ENCODE assay signal across 7 cellular contexts in genomic region chr19:46731007-46731501, GRCh38. TPM values are rescaled to one million over a fixed set of nuclear protein-coding genes. Genes with fewer than 3 reads are reported as not detected.
A peak's percentile ranks its signal among the peaks of the same experiment; 100 is the strongest.
DNase-seq lines count a peak whose midpoint lies in the region; ATAC-seq and TF ChIP-seq lines count a peak whose summit lies in the region.

No MANE protein-coding gene starts in this region.

- H3K9me3 ChIP-seq in H9 (ENCODE audit: control insufficient read depth, low read depth, low read length), result no peaks in the 10 kb centered on the region

- no peaks in the 10 kb centered on the region for H3K4me1 ChIP-seq in H9 (ENCODE audit: insufficient read depth, low read length)

- no peak overlapping the region for H2AK5ac ChIP-seq in H9 (ENCODE audit: insufficient read length, low read length)

- H2BK12ac ChIP-seq in H9 (ENCODE audit: insufficient read length, low read depth, low read length), result no peak overlapping the region

- no peak overlapping the region for H3K4ac ChIP-seq in H9 (ENCODE audit: low read depth, low read length)

- peak overlapping the region in 2 of 3 experiments; percentile 61 to 93; a peak in 5 of 7 replicates for H3K27ac Mint-ChIP-seq in H9
- H3K27ac Mint-ChIP-seq in stimulated activated naive CD8-positive, alpha-beta T cell treated with anti-CD3 and anti-CD28 coated beads, Interleukin-15, amount 100 ng/mL, for 72 hours, result peak overlapping the region in 1 of 2 donors; percentile 75

- no peak overlapping the region for H2BK120ac ChIP-seq in H9 (ENCODE audit: low read depth, low read length, poor library complexity, severe bottlenecking)

- H2BK20ac ChIP-seq in H9 (ENCODE audit: low read depth, low read length, poor library complexity, severe bottlenecking), result no peak overlapping the region

- H3K27ac ChIP-seq in H9 (ENCODE audit: insufficient read length, low read depth, low read length), result no peak overlapping the region

- no peak overlapping the region for H2AFZ ChIP-seq in H9 (ENCODE audit: low read length)

- no peak overlapping the region for H3K56ac ChIP-seq in H9 (ENCODE audit: insufficient read length, low read depth, low read length)

- no peak for TF ChIP-seq CTCF in H9 (conservative IDR thresholded peaks at IDR 0.05)
- no peak for TF ChIP-seq CTCF in fibroblast of mammary gland (conservative IDR thresholded peaks at IDR 0.05; ENCODE audit: control insufficient read depth, insufficient read depth, low read depth, low read length)

- no peak overlapping the region for H3K18ac ChIP-seq in H9 (ENCODE audit: insufficient read length, low read depth, low read length)

- H4K5ac ChIP-seq in H9 (ENCODE audit: insufficient read length, low read depth, low read length), result no peak overlapping the region

- ATAC-seq in GM18511 (IDR thresholded peaks at IDR 0.05; ENCODE audit: unreplicated experiment) (no peak), HG03108 (IDR thresholded peaks at IDR 0.05; ENCODE audit: unreplicated experiment) (no peak)
- no peak for ATAC-seq in stimulated activated naive CD8-positive, alpha-beta T cell treated with anti-CD3 and anti-CD28 coated beads, Interleukin-15, amount 100 ng/mL, for 72 hours

- WGBS in H9 (ENCODE audit: extremely low coverage, insufficient read length, low lambda C conversion rate), result no CpG with 5 or more reads among the region's 14 CpGs

- H3K4me1 Mint-ChIP-seq in H9, result peaks cover 12 to 22% of the 10 kb centered on the region in 2 experiments
- peaks cover 54% of the 10 kb centered on the region for H3K4me1 Mint-ChIP-seq in stimulated activated naive CD8-positive, alpha-beta T cell treated with anti-CD3 and anti-CD28 coated beads, Interleukin-15, amount 100 ng/mL, for 72 hours

- H4K91ac ChIP-seq in H9 (ENCODE audit: insufficient read length, low read depth, low read length), result no peak overlapping the region

- H4K20me1 ChIP-seq in H9 (ENCODE audit: control insufficient read depth, insufficient read depth, insufficient read length), result peaks cover 4% of the 10 kb centered on the region

- H3K79me1 ChIP-seq in H9 (ENCODE audit: insufficient read depth, low read depth, low read length, poor library complexity, severe bottlenecking), result no peaks in the 10 kb centered on the region

- H4K8ac ChIP-seq in H9 (replicated peaks; ENCODE audit: insufficient read length, low read depth, low read length), result no peak overlapping the region

- no peak overlapping the region for H3K9ac ChIP-seq in H9 (ENCODE audit: extremely low read depth, insufficient read length, low read length)

- no peak for DNase-seq in H9
- peak; percentile 54 for DNase-seq in SW480 (ENCODE audit: low spot score)
- DNase-seq in fibroblast of mammary gland (ENCODE audit: low read depth), result peak; percentile 93
- DNase-seq in smooth muscle cell of the brain vasculature (ENCODE audit: low read depth, low spot score), result peak; percentile 70
- DNase-seq in stimulated activated naive CD8-positive, alpha-beta T cell treated with anti-CD3 and anti-CD28 coated beads, Interleukin-15, amount 100 ng/mL, for 72 hours, result no peak

- no peak overlapping the region for H3K14ac ChIP-seq in H9 (ENCODE audit: insufficient read depth, low read length)

- H2BK15ac ChIP-seq in H9 (ENCODE audit: low read depth, low read length), result no peak overlapping the region

- H3K4me2 ChIP-seq in H9 (ENCODE audit: insufficient read depth, insufficient read length, low read length), result no peak overlapping the region

- peaks cover 42 to 86% (median 83%) of the 10 kb centered on the region in 3 experiments for H3K36me3 Mint-ChIP-seq in H9 (ENCODE audit: insufficient read depth in 1 of 3, low read depth in 3 of 3)

- no peaks in the 10 kb centered on the region for H3K27me3 ChIP-seq in H9 (ENCODE audit: insufficient read depth, low read length)

- H3K4me3 Mint-ChIP-seq in H9, result peak overlapping the region in 1 of 2 experiments; percentile 28; a peak in 2 of 5 replicates
- no peak overlapping the region for H3K4me3 Mint-ChIP-seq in stimulated activated naive CD8-positive, alpha-beta T cell treated with anti-CD3 and anti-CD28 coated beads, Interleukin-15, amount 100 ng/mL, for 72 hours

- no peak overlapping the region for H3T11ph ChIP-seq in H9 (ENCODE audit: low read length)

- H2BK5ac ChIP-seq in H9 (ENCODE audit: insufficient read length, low read length), result no peak overlapping the region

- no peak overlapping the region for H3K4me3 ChIP-seq in fibroblast of mammary gland (ENCODE audit: control insufficient read depth, low read depth, low read length)

- no peaks in the 10 kb centered on the region for H3K23me2 ChIP-seq in H9 (ENCODE audit: insufficient read length, low read depth, low read length, poor library complexity, severe bottlenecking)

- H3K9me3 Mint-ChIP-seq in H9, result no peaks in the 10 kb centered on the region
- no peaks in the 10 kb centered on the region for H3K9me3 Mint-ChIP-seq in stimulated activated naive CD8-positive, alpha-beta T cell treated with anti-CD3 and anti-CD28 coated beads, Interleukin-15, amount 100 ng/mL, for 72 hours

- H3K23ac ChIP-seq in H9 (ENCODE audit: insufficient read length, low read depth, low read length), result no peak overlapping the region

- no peaks in the 10 kb centered on the region; the same call in 1 of the 2 replicates for H3K79me2 ChIP-seq in H9 (ENCODE audit: insufficient read depth, low read length)

- no peaks in the 10 kb centered on the region; the same call in 1 of the 2 replicates for H3K27me3 Mint-ChIP-seq in H9 (ENCODE audit: low read depth)
- no peaks in the 10 kb centered on the region for H3K27me3 Mint-ChIP-seq in stimulated activated naive CD8-positive, alpha-beta T cell treated with anti-CD3 and anti-CD28 coated beads, Interleukin-15, amount 100 ng/mL, for 72 hours

RNA-seq across cellular contexts. Expression of gene PRKD2, which starts 14.1 kb away (rescaled TPM):
- total RNA-seq in H9 (2021), result 60.7 and 60.8 TPM in 2 replicates

RNA-seq across cellular contexts. Expression of gene FKRP, which starts 14.8 kb away (rescaled TPM):
- 39.1 and 42.2 TPM in 2 replicates for total RNA-seq in H9 (2021)

RNA-seq across cellular contexts. Expression of gene STRN4, which starts 15.2 kb away (rescaled TPM):
- total RNA-seq in H9 (2021), result 143 and 148 TPM in 2 replicates

RNA-seq across cellular contexts. Expression of gene SLC1A5, which starts 57.3 kb away (rescaled TPM):
- total RNA-seq in H9 (2021), result 258 and 269 TPM in 2 replicates

Comparison
In these comparisons a context has a peak if more than half of its experiments do, and no peak if none do; other contexts are left out.
1. DNase-seq: peak in SW480 (single experiment), fibroblast of mammary gland (single experiment) and smooth muscle cell of the brain vasculature (single experiment); none in H9 (single experiment) and stimulated activated naive CD8-positive, alpha-beta T cell treated with anti-CD3 and anti-CD28 coated beads, Interleukin-15, amount 100 ng/mL, for 72 hours (0 of 2).